18 cellular contexts compared by ENCODE assay signal in genomic region chr11:32140121-32140520, GRCh38.
DNase-seq lines count a peak whose midpoint lies in the region; ATAC-seq and TF ChIP-seq lines count a peak whose summit lies in the region.
"Had no signal": no experiment of that assay in that cellular context is flagged by ENCODE, and none has a peak within 500 bp of the region (broad histone marks: within the 10 kb centered on the region; RNA-seq: fewer than 3 reads in every experiment).

No MANE protein-coding gene starts in this region.

- DNase-seq in D341Med (ENCODE audit: low spot score) = peak; percentile 63
- DNase-seq in NCI-H82 (lab: John Stamatoyannopoulos, UW) = peak; percentile 93
- peak; percentile 53 for DNase-seq in WERI-Rb-1
- DNase-seq in DMS 273 (lab: John Stamatoyannopoulos, UW; ENCODE audit: unreplicated experiment) = no peak
- DNase-seq: Caco-2; CD4-positive, CD25-positive, alpha-beta regulatory T cell; CD8-positive, alpha-beta T cell; DMS53; DMS79 treated with DMSO at 0.1 percent for 48 hours; GF-D8; GM23248; H7; HCEC 1CT had no signal

- ATAC-seq in GM18858 (IDR thresholded peaks at IDR 0.05; ENCODE audit: unreplicated experiment) (no peak), HG02798 (IDR thresholded peaks at IDR 0.05; ENCODE audit: poor library complexity, unreplicated experiment) (no peak)
- ATAC-seq: CD8-positive, alpha-beta T cell had no signal

- no peak for TF ChIP-seq CTCF in WERI-Rb-1 (IDR thresholded peaks at IDR 0.05; ENCODE audit: low read depth, low read length)

- peak overlapping the region; percentile 55 for H3K27ac ChIP-seq in WERI-Rb-1
- H3K27ac ChIP-seq: 22Rv1, BLaER1, C4-2B, GM23248 had no signal

- peak overlapping the region; percentile 5; the same call in 1 of the 2 replicates for H3K4me3 ChIP-seq in WERI-Rb-1 (ENCODE audit: low read depth, low read length)
- H3K4me3 ChIP-seq: BLaER1, GM23248 had no signal

- H3K36me3 ChIP-seq in WERI-Rb-1 = no peaks in the 10 kb centered on the region
- H3K36me3 ChIP-seq: BLaER1 had no signal

- H3K27me3 ChIP-seq in WERI-Rb-1 (ENCODE audit: insufficient read depth, low read depth, severe bottlenecking) = no peaks in the 10 kb centered on the region
- H3K27me3 ChIP-seq: BLaER1 had no signal

- H3K9me3 ChIP-seq in WERI-Rb-1 (ENCODE audit: severe bottlenecking) = no peaks in the 10 kb centered on the region
- H3K9me3 ChIP-seq: BLaER1, Caco-2 had no signal
